ENCODE assay signal across 8 cellular contexts in the genomic region with DNA sequence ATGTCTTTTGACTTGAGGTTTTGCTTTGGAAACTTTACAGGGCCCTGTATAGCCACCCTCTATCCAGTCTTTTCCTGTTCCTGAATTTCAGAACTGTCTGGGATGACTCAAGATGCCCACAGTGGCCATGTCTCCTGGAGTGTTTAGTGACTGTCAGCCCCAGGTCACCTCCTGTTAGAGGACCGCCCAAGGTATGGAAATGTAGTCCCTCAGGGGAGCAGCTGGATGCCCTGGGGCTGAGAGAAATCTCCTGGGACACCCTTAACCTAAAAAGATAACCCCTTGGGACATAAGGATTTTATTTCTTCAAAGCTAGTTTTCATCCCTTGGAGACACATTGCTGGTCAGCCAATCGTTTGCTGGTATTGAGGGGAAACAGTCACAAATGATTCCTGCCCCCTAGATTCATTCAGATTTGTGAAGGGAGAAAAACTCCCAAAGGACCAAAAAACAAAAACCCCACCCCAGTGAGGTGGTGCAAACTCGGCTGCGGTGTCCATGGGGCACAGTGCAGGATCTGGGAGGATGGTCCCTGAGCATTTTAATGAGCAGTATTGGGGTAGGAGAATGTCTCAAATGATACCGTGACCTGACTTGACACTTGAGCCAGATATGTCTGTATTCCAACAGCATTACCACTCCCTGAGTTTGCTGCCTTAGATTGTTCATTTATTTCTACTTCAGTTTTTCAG.
A peak's percentile ranks its signal among the peaks of the same experiment; 100 is the strongest.
DNase-seq lines count a peak whose midpoint lies in the region; TF ChIP-seq lines count a peak whose summit lies in the region.

No MANE protein-coding gene starts in this region.

- H3K79me2 ChIP-seq in DOHH2 (ENCODE audit: control insufficient read depth, low read length), result peaks cover 69% of the 10 kb centered on the region

- no peaks in the 10 kb centered on the region for H3K9me2 ChIP-seq in DOHH2 (replicated peaks; ENCODE audit: control insufficient read depth, low read length)

- H3K4me3 ChIP-seq in DOHH2 (ENCODE audit: low read length), result peak overlapping the region; percentile 88
- H3K4me3 ChIP-seq in NT2/D1 (ENCODE audit: insufficient read length, low read depth), result peak overlapping the region; percentile 95
- peak overlapping the region; percentile 83 to 93 for H3K4me3 ChIP-seq in duodenal mucosa (ENCODE audit: low read depth in 1 of 2, low read length in 2 of 2)
- H3K4me3 ChIP-seq in neutrophil (ENCODE audit: low read depth in 1 of 2, low read length in 1 of 2), result peak overlapping the region; percentile 96 to 99

- DNase-seq in NT2/D1 (ENCODE audit: low read depth, low spot score) (no peak), HUDEP-2 (lab: John Stamatoyannopoulos, UW; ENCODE audit: unreplicated experiment in 76 of 76) (no peak), NCI-H526 treated with DMSO at 0.1 percent for 48 hours (lab: John Stamatoyannopoulos, UW) (no peak), caudate nucleus (lab: John Stamatoyannopoulos, UW) (no peak), iPS-NIHi7 (ENCODE audit: extremely low spot score) (no peak)

- H3K36me3 ChIP-seq in DOHH2 (ENCODE audit: control insufficient read depth, low read length) (peaks cover 63% of the 10 kb centered on the region), NT2/D1 (ENCODE audit: insufficient read depth, insufficient read length, low read length) (peaks cover 40% of the 10 kb centered on the region), duodenal mucosa (ENCODE audit: control insufficient read depth in 1 of 2, insufficient read depth in 2 of 2, low read length in 2 of 2) (peaks cover 5 to 13% of the 10 kb centered on the region in 2 donors), neutrophil (peaks cover 25% of the 10 kb centered on the region)

- H3K9me3 ChIP-seq in DOHH2 (ENCODE audit: control insufficient read depth, insufficient read depth, low read length) (peaks cover 35% of the 10 kb centered on the region; the same call in 1 of the 2 replicates), NT2/D1 (ENCODE audit: insufficient read depth, low read length) (peaks cover 3% of the 10 kb centered on the region; the same call in 1 of the 2 replicates), duodenal mucosa (ENCODE audit: control insufficient read depth in 1 of 2, low read length in 2 of 2) (no peaks in the 10 kb centered on the region), neutrophil (no peaks in the 10 kb centered on the region)

- H4K20me1 ChIP-seq in DOHH2 (ENCODE audit: control insufficient read depth, insufficient read depth, low read depth, low read length), result 0 out of 2 replicates have a peak, but pooled peaks cover 6% of the 10 kb centered on the region

- no peak for TF ChIP-seq CTCF in DOHH2 (IDR thresholded peaks at IDR 0.05; ENCODE audit: low read depth, low read length, poor library complexity, severe bottlenecking)
- TF ChIP-seq CTCF in neutrophil (IDR thresholded peaks at IDR 0.05), result no peak

- H3K9ac ChIP-seq in NT2/D1 (ENCODE audit: insufficient read length, low read depth) (peak overlapping the region; percentile 96), duodenal mucosa (ENCODE audit: low read depth in 1 of 2, low read length in 2 of 2) (peak overlapping the region; percentile 43 to 92)

- peak overlapping the region; percentile 67 for H3K4me2 ChIP-seq in DOHH2 (ENCODE audit: low read length)

- H3K27me3 ChIP-seq in DOHH2 (ENCODE audit: control insufficient read depth, low read length), result no peaks in the 10 kb centered on the region
- peaks cover 5% of the 10 kb centered on the region for H3K27me3 ChIP-seq in NT2/D1 (ENCODE audit: insufficient read depth, insufficient read length)
- H3K27me3 ChIP-seq in duodenal mucosa (ENCODE audit: control insufficient read depth in 1 of 2, insufficient read depth in 2 of 2, low read length in 2 of 2), result no peaks in the 10 kb centered on the region
- H3K27me3 ChIP-seq in neutrophil, result no peaks in the 10 kb centered on the region

- H3K4me1 ChIP-seq in DOHH2 (ENCODE audit: control insufficient read depth, low read length) (peaks cover 38% of the 10 kb centered on the region), NT2/D1 (ENCODE audit: insufficient read depth, insufficient read length) (peaks cover 6% of the 10 kb centered on the region), duodenal mucosa (ENCODE audit: control insufficient read depth in 1 of 2, insufficient read depth in 2 of 2, low read length in 2 of 2) (peaks cover 40 to 52% of the 10 kb centered on the region in 2 donors), neutrophil (ENCODE audit: control insufficient read depth in 1 of 2, insufficient read depth in 1 of 2, low read depth in 1 of 2, low read length in 1 of 2) (peaks cover 78 to 81% of the 10 kb centered on the region in 2 experiments)

- peaks cover 3% of the 10 kb centered on the region for H3F3A ChIP-seq in DOHH2 (ENCODE audit: control insufficient read depth, insufficient read depth)

- peak overlapping the region; percentile 75 for H3K27ac ChIP-seq in DOHH2 (ENCODE audit: low read depth, low read length)
- H3K27ac ChIP-seq in duodenal mucosa (ENCODE audit: low read depth, low read length), result no peak overlapping the region
- peak overlapping the region; percentile 99 for H3K27ac ChIP-seq in neutrophil
- H3K27ac ChIP-seq in caudate nucleus (ENCODE audit: low read depth, low read length), result no peak overlapping the region

Comparison
In these comparisons a context has a peak if more than half of its experiments do, and no peak if none do; other contexts are left out.
1. H3K27ac ChIP-seq: peak in DOHH2 (single experiment) and neutrophil (single experiment); none in duodenal mucosa (single experiment) and caudate nucleus (single experiment).
2. Peak in every context shown above with its lines, with median percentiles within 50 percentile points of each other: H3K4me3 ChIP-seq.